33 cellular contexts compared by ENCODE assay signal in genomic region chr11:99918761-99919160, GRCh38.
"Had no signal": no experiment of that assay in that cellular context is flagged by ENCODE, and none has a peak within 500 bp of the region (broad histone marks: within the 10 kb centered on the region; RNA-seq: fewer than 3 reads in every experiment).

No MANE protein-coding gene starts in this region.

- H3K27ac ChIP-seq: colonic mucosa, esophagus squamous epithelium, heart right ventricle, prostate gland, right atrium auricular region, suprapubic skin, transverse colon, upper lobe of right lung, vagina had no signal

- H3K9me3 ChIP-seq: colonic mucosa, prostate gland, upper lobe of right lung, vagina had no signal

- H3K4me1 ChIP-seq: colonic mucosa, esophagus squamous epithelium, heart right ventricle, prostate gland, right atrium auricular region, suprapubic skin, transverse colon, upper lobe of right lung, vagina had no signal

- H3K36me3 Mint-ChIP-seq: memory B cell; naive thymus-derived CD4-positive, alpha-beta T cell had no signal

- H3K4me1 Mint-ChIP-seq: memory B cell; naive thymus-derived CD4-positive, alpha-beta T cell; nephron; stimulated activated naive CD8-positive, alpha-beta T cell treated with anti-CD3 and anti-CD28 coated beads, Interleukin-15, amount 100 ng/mL, for 72 hours had no signal

- H3K4me2 ChIP-seq: smooth muscle cell had no signal

- H3K27me3 ChIP-seq: colonic mucosa, esophagus squamous epithelium, heart right ventricle, right atrium auricular region, suprapubic skin, transverse colon, upper lobe of right lung, vagina had no signal

- DNase-seq: colonic mucosa; dermis blood vessel endothelial cell; effector memory CD4-positive, alpha-beta T cell; erythroblast; esophagus squamous epithelium; foreskin melanocyte; glutamatergic neuron; heart right ventricle; hippocampal formation; kidney glomerular epithelial cell; left ventricle myocardium superior; naive thymus-derived CD4-positive, alpha-beta T cell; nucleus accumbens; stimulated activated CD4-positive, alpha-beta T cell treated with anti-CD3 and anti-CD28 coated beads, Interleukin-12 subunit alpha, Interleukin-12 subunit beta, amount 100 ng/mL, for 4 hours; stimulated activated CD4-positive, alpha-beta T cell treated with anti-CD3 and anti-CD28 coated beads, Interleukin-1b, Interleukin-23, amount 100 ng/mL, for 48 hours; stimulated activated CD4-positive, alpha-beta T cell treated with anti-CD3 and anti-CD28 coated beads, Interleukin-4, amount 100 ng/mL, for 1 hour; stimulated activated CD8-positive, alpha-beta memory T cell treated with anti-CD3 and anti-CD28 coated beads, Interleukin-4, amount 100 ng/mL, for 48 hours; stimulated activated naive CD4-positive, alpha-beta T cell; stimulated activated naive CD8-positive, alpha-beta T cell treated with anti-CD3 and anti-CD28 coated beads, Interleukin-15, amount 100 ng/mL, for 72 hours; transverse colon; upper lobe of right lung had no signal

- H3K4me3 Mint-ChIP-seq: memory B cell; mesothelial cell of epicardium; naive thymus-derived CD4-positive, alpha-beta T cell; nephron; stimulated activated naive CD8-positive, alpha-beta T cell treated with anti-CD3 and anti-CD28 coated beads, Interleukin-15, amount 100 ng/mL, for 72 hours had no signal

- FAIRE-seq: endometrium, islet of Langerhans had no signal

- H3K27me3 Mint-ChIP-seq: memory B cell; naive thymus-derived CD4-positive, alpha-beta T cell; stimulated activated naive CD8-positive, alpha-beta T cell treated with anti-CD3 and anti-CD28 coated beads, Interleukin-15, amount 100 ng/mL, for 72 hours had no signal

- H3K4me3 ChIP-seq: colonic mucosa, esophagus squamous epithelium, heart right ventricle, lung, prostate gland, right atrium auricular region, smooth muscle cell, suprapubic skin, transverse colon, upper lobe of right lung, vagina had no signal

- H3K27ac Mint-ChIP-seq: memory B cell; mesothelial cell of epicardium; naive thymus-derived CD4-positive, alpha-beta T cell; nephron; stimulated activated naive CD8-positive, alpha-beta T cell treated with anti-CD3 and anti-CD28 coated beads, Interleukin-15, amount 100 ng/mL, for 72 hours had no signal

- ATAC-seq: heart right ventricle; left ventricle myocardium superior; naive thymus-derived CD4-positive, alpha-beta T cell; sciatic nerve; stimulated activated naive CD8-positive, alpha-beta T cell treated with anti-CD3 and anti-CD28 coated beads, Interleukin-15, amount 100 ng/mL, for 72 hours; upper lobe of right lung had no signal

- H3K36me3 ChIP-seq: colonic mucosa, esophagus squamous epithelium, heart right ventricle, prostate gland, right atrium auricular region, suprapubic skin, transverse colon, upper lobe of right lung, vagina had no signal
